30 cellular contexts compared by ENCODE assay signal in the genomic region with DNA sequence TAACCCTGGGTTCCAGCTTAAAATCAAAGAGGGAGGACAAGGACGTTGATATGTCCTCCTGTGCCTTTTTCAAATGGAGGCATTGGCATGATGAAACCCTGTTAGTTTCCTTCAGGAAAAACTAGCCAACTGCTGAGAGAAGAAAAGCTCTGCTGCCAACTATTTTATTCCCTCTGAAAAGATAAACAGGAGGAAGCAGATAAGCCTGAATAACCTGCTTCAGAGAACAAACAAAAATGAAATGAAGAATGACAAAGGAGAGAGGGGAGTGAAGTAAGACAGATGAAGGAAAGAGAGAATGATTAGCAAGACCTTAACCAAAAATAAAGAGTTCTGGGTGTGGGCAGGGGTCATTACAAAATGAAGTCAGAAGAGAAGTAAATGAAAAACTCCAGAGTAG.
A peak's percentile ranks its signal among the peaks of the same experiment; 100 is the strongest.
DNase-seq lines count a peak whose midpoint lies in the region; ATAC-seq, FAIRE-seq and TF ChIP-seq lines count a peak whose summit lies in the region.
"Had no signal": no experiment of that assay in that cellular context is flagged by ENCODE, and none has a peak within 500 bp of the region (broad histone marks: within the 10 kb centered on the region; RNA-seq: fewer than 3 reads in every experiment).

No MANE protein-coding gene starts in this region.

- TF ChIP-seq CTCF in H9 (conservative IDR thresholded peaks at IDR 0.05) (no peak), PC-9 (conservative IDR thresholded peaks at IDR 0.05) (no peak)

- H3K79me2 ChIP-seq in H9 (ENCODE audit: insufficient read depth, low read length) (no peaks in the 10 kb centered on the region), PC-9 (ENCODE audit: low read depth) (no peaks in the 10 kb centered on the region), GM23248 (ENCODE audit: insufficient read depth) (no peaks in the 10 kb centered on the region)

- no peaks in the 10 kb centered on the region for H3K4me1 ChIP-seq in H9 (ENCODE audit: insufficient read depth, low read length)
- H3K4me1 ChIP-seq in PC-9 (replicated peaks; ENCODE audit: insufficient read depth): peaks cover 7% of the 10 kb centered on the region
- H3K4me1 ChIP-seq in iPS-18a (ENCODE audit: control insufficient read depth, low read depth, low read length): peaks cover 7% of the 10 kb centered on the region
- H3K4me1 ChIP-seq in small intestine (ENCODE audit: control insufficient read depth in 2 of 2, insufficient read depth in 1 of 2, low read depth in 1 of 2, low read length in 1 of 2): no peaks in the 10 kb centered on the region
- H3K4me1 ChIP-seq in GM23248 (ENCODE audit: insufficient read depth): no peaks in the 10 kb centered on the region
- H3K4me1 ChIP-seq: breast epithelium, Peyer's patch, SJCRH30 had no signal

- FAIRE-seq in small intestine (lab: Jason Lieb, UNC): no peak
- FAIRE-seq: colon, TTC549 had no signal

- WGBS in H9 (ENCODE audit: extremely low coverage, insufficient read length, low lambda C conversion rate): no CpG with 5 or more reads among the region's 1 CpG
- WGBS in small intestine, 3 donors: 9 to 32% (median 15%) methylated on average over 1 of the region's 1 CpG
- WGBS in GM23248 (ENCODE audit: low coverage in 1 of 2, low lambda C conversion rate in 2 of 2, missing lambda C conversion rate in 2 of 2), 2 experiments: 16 to 38% methylated on average over 1 of the region's 1 CpG

- H3K4me3 ChIP-seq in PC-9 (no peak overlapping the region), iPS-18a (ENCODE audit: low read length) (no peak overlapping the region), small intestine (ENCODE audit: low read depth in 1 of 2, low read length in 2 of 2) (no peak overlapping the region), GM23248 (no peak overlapping the region)
- H3K4me3 ChIP-seq: breast epithelium, lung, Peyer's patch, SJCRH30 had no signal

- no peak overlapping the region for H3K4me3 Mint-ChIP-seq in H9
- H3K4me3 Mint-ChIP-seq: activated CD4-positive, alpha-beta memory T cell treated with anti-CD3 and anti-CD28 coated beads, Interleukin-2, amount 10 ng/mL, durations not matched to agents 7 days and 5 days; activated naive CD4-positive, alpha-beta T cell treated with anti-CD3 and anti-CD28 coated beads, Interleukin-2, amount 10 ng/mL, durations not matched to agents 7 days and 5 days; CD4-positive, CD25-positive, alpha-beta regulatory T cell; T-cell had no signal

- ATAC-seq in GM19023 (IDR thresholded peaks at IDR 0.05; ENCODE audit: unreplicated experiment): no peak
- no peak for ATAC-seq in GM19467 (IDR thresholded peaks at IDR 0.05; ENCODE audit: unreplicated experiment)
- ATAC-seq: HCT116, T-cell had no signal

- intact Hi-C loops in PC-9 (cut with micrococcal nuclease; ENCODE audit: unreplicated experiment): no loop called here

- no peak overlapping the region for H2BK5ac ChIP-seq in H9 (ENCODE audit: insufficient read length, low read length)

- no peak overlapping the region for H2BK12ac ChIP-seq in H9 (ENCODE audit: insufficient read length, low read depth, low read length)

- H3K9ac ChIP-seq in H9 (ENCODE audit: extremely low read depth, insufficient read length, low read length) (no peak overlapping the region), iPS-18a (ENCODE audit: low read length) (no peak overlapping the region), GM23248 (no peak overlapping the region)

- H3K9me3 ChIP-seq in H9 (ENCODE audit: control insufficient read depth, low read depth, low read length) (no peaks in the 10 kb centered on the region), PC-9 (ENCODE audit: insufficient read depth, low read depth) (no peaks in the 10 kb centered on the region), iPS-18a (ENCODE audit: control insufficient read depth, low read depth, low read length) (no peaks in the 10 kb centered on the region), small intestine (ENCODE audit: control insufficient read depth, low read depth) (no peaks in the 10 kb centered on the region), GM23248 (ENCODE audit: low read depth) (no peaks in the 10 kb centered on the region)
- H3K9me3 ChIP-seq: breast epithelium, Peyer's patch, SJCRH30 had no signal

- H3K36me3 ChIP-seq in PC-9 (ENCODE audit: low read depth): no peaks in the 10 kb centered on the region
- no peaks in the 10 kb centered on the region for H3K36me3 ChIP-seq in iPS-18a (ENCODE audit: control insufficient read depth, low read depth, low read length)
- H3K36me3 ChIP-seq in small intestine (ENCODE audit: control insufficient read depth in 2 of 2, insufficient read depth in 2 of 2, low read length in 2 of 2): no peaks in the 10 kb centered on the region
- H3K36me3 ChIP-seq in GM23248 (ENCODE audit: low read depth): no peaks in the 10 kb centered on the region
- H3K36me3 ChIP-seq: breast epithelium, Peyer's patch, SJCRH30 had no signal

- peak overlapping the region in 2 of 3 experiments; percentile 94; a peak in 5 of 7 replicates for H3K27ac Mint-ChIP-seq in H9
- H3K27ac Mint-ChIP-seq: activated CD4-positive, alpha-beta memory T cell treated with anti-CD3 and anti-CD28 coated beads, Interleukin-2, amount 10 ng/mL, durations not matched to agents 7 days and 5 days; activated naive CD4-positive, alpha-beta T cell treated with anti-CD3 and anti-CD28 coated beads, Interleukin-2, amount 10 ng/mL, durations not matched to agents 7 days and 5 days; CD4-positive, CD25-positive, alpha-beta regulatory T cell; T-cell had no signal

- POLR2A ChIA-PET in PC-9 (lab: Charles Lee; ENCODE audit: unreplicated experiment): no interaction called here

- H4K20me1 ChIP-seq in H9 (ENCODE audit: control insufficient read depth, insufficient read depth, insufficient read length) (no peaks in the 10 kb centered on the region), PC-9 (ENCODE audit: insufficient read depth) (no peaks in the 10 kb centered on the region), GM23248 (ENCODE audit: insufficient read depth) (no peaks in the 10 kb centered on the region)

- no peak overlapping the region for H3K56ac ChIP-seq in H9 (ENCODE audit: insufficient read length, low read depth, low read length)

- H3K14ac ChIP-seq in H9 (ENCODE audit: insufficient read depth, low read length): no peak overlapping the region

- no peaks in the 10 kb centered on the region for H3K23me2 ChIP-seq in H9 (ENCODE audit: insufficient read length, low read depth, low read length, poor library complexity, severe bottlenecking)

- no peak overlapping the region for H3T11ph ChIP-seq in H9 (ENCODE audit: low read length)

- no peak overlapping the region for H2BK120ac ChIP-seq in H9 (ENCODE audit: low read depth, low read length, poor library complexity, severe bottlenecking)

- CTCF ChIA-PET in PC-9 (lab: Charles Lee): no interaction called here

- no peaks in the 10 kb centered on the region for H3K9me3 Mint-ChIP-seq in H9

- H3K27me3 Mint-ChIP-seq in H9 (ENCODE audit: low read depth): no peaks in the 10 kb centered on the region
- H3K27me3 Mint-ChIP-seq: activated CD4-positive, alpha-beta memory T cell treated with anti-CD3 and anti-CD28 coated beads, Interleukin-2, amount 10 ng/mL, durations not matched to agents 7 days and 5 days; activated naive CD4-positive, alpha-beta T cell treated with anti-CD3 and anti-CD28 coated beads, Interleukin-2, amount 10 ng/mL, durations not matched to agents 7 days and 5 days; CD4-positive, CD25-positive, alpha-beta regulatory T cell; T-cell had no signal

- H3K9me2 ChIP-seq in PC-9 (ENCODE audit: insufficient read depth) (no peaks in the 10 kb centered on the region), GM23248 (ENCODE audit: insufficient read depth) (no peaks in the 10 kb centered on the region)

- H3K27ac ChIP-seq in H9 (ENCODE audit: insufficient read length, low read depth, low read length) (no peak overlapping the region), PC-9 (no peak overlapping the region), iPS-18a (ENCODE audit: low read length) (peak overlapping the region; percentile 31), small intestine (ENCODE audit: low read depth in 1 of 2, low read length in 1 of 2) (no peak overlapping the region), GM23248 (no peak overlapping the region)
- H3K27ac ChIP-seq: Peyer's patch, SJCRH30 had no signal

- H3K23ac ChIP-seq in H9 (ENCODE audit: insufficient read length, low read depth, low read length): no peak overlapping the region

- no peak overlapping the region for H2AK5ac ChIP-seq in H9 (ENCODE audit: insufficient read length, low read length)

- DNase-seq in H9 (no peak), PC-9 (no peak), small intestine (peak; percentile 11), NAMALWA (ENCODE audit: low spot score) (no peak), GM23248 (no peak)
- DNase-seq: activated CD4-positive, alpha-beta memory T cell treated with anti-CD3 and anti-CD28 coated beads, Interleukin-2, amount 10 ng/mL, durations not matched to agents 7 days and 5 days; activated CD4-positive, alpha-beta T cell treated with anti-CD3 and anti-CD28 coated beads for 1 hour; activated CD8-positive, alpha-beta memory T cell treated with anti-CD3 and anti-CD28 coated beads, Interleukin-2, amount 50 U/mL, for 48 hours; activated naive CD4-positive, alpha-beta T cell treated with anti-CD3 and anti-CD28 coated beads, Interleukin-2, amount 10 ng/mL, durations not matched to agents 7 days and 5 days; amniotic stem cell; CD4-positive, CD25-positive, alpha-beta regulatory T cell; effector CD4-positive, alpha-beta T cell; glutamatergic neuron; NCI-H1048; NCI-H187 treated with DMSO at 0.1 percent for 48 hours; NCI-H2171 treated with DMSO at 0.1 percent for 48 hours; NCI-H524 treated with DMSO at 0.1 percent for 48 hours; NK-92 treated with Interleukin-12 subunit alpha and Interleukin-12 subunit beta, amount 100 ng/mL, for 24 hours; Peyer's patch; SJCRH30; stimulated activated naive CD4-positive, alpha-beta T cell; T-cell had no signal

- no peak overlapping the region for H2BK20ac ChIP-seq in H9 (ENCODE audit: low read depth, low read length, poor library complexity, severe bottlenecking)

- H3K27me3 ChIP-seq in H9 (ENCODE audit: insufficient read depth, low read length): no peaks in the 10 kb centered on the region
- H3K27me3 ChIP-seq in PC-9 (ENCODE audit: insufficient read depth, low read depth): no peaks in the 10 kb centered on the region
- H3K27me3 ChIP-seq in iPS-18a (ENCODE audit: control insufficient read depth, insufficient read depth, low read length): no peaks in the 10 kb centered on the region
- H3K27me3 ChIP-seq in small intestine (ENCODE audit: control insufficient read depth in 2 of 2, insufficient read depth in 2 of 2, low read length in 2 of 2): no peaks in the 10 kb centered on the region
- H3K27me3 ChIP-seq in GM23248 (replicated peaks; ENCODE audit: insufficient read depth): no peaks in the 10 kb centered on the region
- H3K27me3 ChIP-seq: breast epithelium, Peyer's patch, SJCRH30 had no signal

- BruUV-seq in PC-9 (replicated peaks; lab: Mats Ljungman, UMichigan): no TSS peak

- H4K91ac ChIP-seq in H9 (ENCODE audit: insufficient read length, low read depth, low read length): no peak overlapping the region

- H3K4ac ChIP-seq in H9 (ENCODE audit: low read depth, low read length): no peak overlapping the region

- no peak overlapping the region for H4K5ac ChIP-seq in H9 (ENCODE audit: insufficient read length, low read depth, low read length)

- H3K79me1 ChIP-seq in H9 (ENCODE audit: insufficient read depth, low read depth, low read length, poor library complexity, severe bottlenecking): no peaks in the 10 kb centered on the region

- in situ Hi-C loops in GM23248 (cut with MboI): no loop called here

- no peaks in the 10 kb centered on the region for H3F3A ChIP-seq in PC-9 (ENCODE audit: insufficient read depth, low read depth)
- H3F3A ChIP-seq in GM23248 (ENCODE audit: insufficient read depth): no peaks in the 10 kb centered on the region

- H2BK15ac ChIP-seq in H9 (ENCODE audit: low read depth, low read length): no peak overlapping the region

- H3K4me2 ChIP-seq in H9 (ENCODE audit: insufficient read depth, insufficient read length, low read length) (no peak overlapping the region), PC-9 (peak overlapping the region; percentile 17; the same call in 1 of the 2 replicates), GM23248 (ENCODE audit: unreplicated experiment) (no peak overlapping the region)

- H4K8ac ChIP-seq in H9 (replicated peaks; ENCODE audit: insufficient read length, low read depth, low read length): no peak overlapping the region

- H3K18ac ChIP-seq in H9 (ENCODE audit: insufficient read length, low read depth, low read length): no peak overlapping the region

- H3K4me1 Mint-ChIP-seq in H9: peaks cover 24 to 27% of the 10 kb centered on the region in 2 experiments
- H3K4me1 Mint-ChIP-seq: activated CD4-positive, alpha-beta memory T cell treated with anti-CD3 and anti-CD28 coated beads, Interleukin-2, amount 10 ng/mL, durations not matched to agents 7 days and 5 days; activated naive CD4-positive, alpha-beta T cell treated with anti-CD3 and anti-CD28 coated beads, Interleukin-2, amount 10 ng/mL, durations not matched to agents 7 days and 5 days; CD4-positive, CD25-positive, alpha-beta regulatory T cell; T-cell had no signal

- no peak overlapping the region for H2AFZ ChIP-seq in H9 (ENCODE audit: low read length)
- H2AFZ ChIP-seq in PC-9: no peak overlapping the region
- H2AFZ ChIP-seq in GM23248: no peak overlapping the region

- no peaks in the 10 kb centered on the region for H3K36me3 Mint-ChIP-seq in H9 (ENCODE audit: insufficient read depth in 1 of 3, low read depth in 3 of 3)
- H3K36me3 Mint-ChIP-seq: activated naive CD4-positive, alpha-beta T cell treated with anti-CD3 and anti-CD28 coated beads, Interleukin-2, amount 10 ng/mL, durations not matched to agents 7 days and 5 days; CD4-positive, CD25-positive, alpha-beta regulatory T cell; T-cell had no signal
